Comparison of ENCODE assay signal across 1 cellular context in the genomic region with DNA sequence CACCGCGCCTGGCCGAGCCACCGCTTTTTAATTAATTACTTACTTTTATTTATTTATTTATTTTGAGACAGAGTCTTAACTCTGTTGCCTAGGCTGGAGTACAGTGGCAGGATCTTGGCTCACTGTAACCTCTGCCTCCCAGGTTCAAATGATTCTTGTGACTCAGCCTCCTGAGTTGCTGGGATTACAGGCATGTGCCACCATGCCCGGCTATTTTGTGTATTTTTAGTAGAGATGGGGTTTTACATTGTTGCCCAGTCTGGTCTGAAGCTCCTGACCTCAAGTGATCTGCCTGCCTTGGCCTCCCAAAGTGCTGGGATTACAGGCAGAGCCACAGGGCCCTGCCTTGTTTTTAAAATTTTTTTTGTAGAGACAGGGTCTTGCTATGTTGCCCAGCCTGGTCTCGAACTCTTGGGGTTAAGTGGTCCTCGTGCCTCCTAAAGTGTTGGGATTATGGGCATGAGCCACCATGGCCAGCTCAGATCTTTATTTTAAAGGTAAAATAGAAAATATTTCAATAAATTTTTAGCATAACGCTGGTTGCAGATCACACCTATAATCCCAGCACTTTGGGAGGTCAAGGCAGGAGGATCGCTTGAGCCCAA.
TF ChIP-seq lines count a peak whose summit lies in the region.

No MANE protein-coding gene starts in this region.

TF ChIP-seq in HEK293, 187 proteins besides CTCF, POLR2A, EP300 and RAD21:
- TF ChIP-seq, protein P1, sequence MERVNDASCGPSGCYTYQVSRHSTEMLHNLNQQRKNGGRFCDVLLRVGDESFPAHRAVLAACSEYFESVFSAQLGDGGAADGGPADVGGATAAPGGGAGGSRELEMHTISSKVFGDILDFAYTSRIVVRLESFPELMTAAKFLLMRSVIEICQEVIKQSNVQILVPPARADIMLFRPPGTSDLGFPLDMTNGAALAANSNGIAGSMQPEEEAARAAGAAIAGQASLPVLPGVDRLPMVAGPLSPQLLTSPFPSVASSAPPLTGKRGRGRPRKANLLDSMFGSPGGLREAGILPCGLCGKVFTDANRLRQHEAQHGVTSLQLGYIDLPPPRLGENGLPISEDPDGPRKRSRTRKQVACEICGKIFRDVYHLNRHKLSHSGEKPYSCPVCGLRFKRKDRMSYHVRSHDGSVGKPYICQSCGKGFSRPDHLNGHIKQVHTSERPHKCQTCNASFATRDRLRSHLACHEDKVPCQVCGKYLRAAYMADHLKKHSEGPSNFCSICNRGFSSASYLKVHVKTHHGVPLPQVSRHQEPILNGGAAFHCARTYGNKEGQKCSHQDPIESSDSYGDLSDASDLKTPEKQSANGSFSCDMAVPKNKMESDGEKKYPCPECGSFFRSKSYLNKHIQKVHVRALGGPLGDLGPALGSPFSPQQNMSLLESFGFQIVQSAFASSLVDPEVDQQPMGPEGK (tag by site-specific recombination; IDR thresholded peaks at IDR 0.05): no peak
- peak; percentile 78 for TF ChIP-seq ZNF121 (tag by site-specific recombination; IDR thresholded peaks at IDR 0.05)
